8 cellular contexts compared by ENCODE assay signal in genomic region chr10:102118867-102119266, GRCh38. TPM values are rescaled to one million over a fixed set of nuclear protein-coding genes. Genes with fewer than 3 reads are reported as not detected.
DNase-seq lines count a peak whose midpoint lies in the region; ATAC-seq and TF ChIP-seq lines count a peak whose summit lies in the region.

No MANE protein-coding gene starts in this region.

- CTCF ChIA-PET in OCI-LY7 (lab: Charles Lee; ENCODE audit: unreplicated experiment): interaction anchor here (0.6 kb wide), 4 partner anchors 9 to 513 kb away, joined by 3 to 6 read pairs (median 4); no protein-coding TSS in a partner anchor

- no peak for TF ChIP-seq CTCF in OCI-LY7 (conservative IDR thresholded peaks at IDR 0.05; ENCODE audit: low read length)
- TF ChIP-seq CTCF in mesothelial cell of epicardium (IDR thresholded peaks at IDR 0.05; ENCODE audit: unreplicated experiment): no peak

- peaks cover 55% of the 10 kb centered on the region for H3K79me2 ChIP-seq in OCI-LY7 (ENCODE audit: insufficient read depth, low read depth, low read length)

- H3K4me3 ChIP-seq in OCI-LY7 (ENCODE audit: low read depth, low read length, poor library complexity, severe bottlenecking): peak overlapping the region; percentile 87

- peak; percentile 63 for DNase-seq in DMS 273 (lab: John Stamatoyannopoulos, UW; ENCODE audit: unreplicated experiment)
- no peak for DNase-seq in DMS 273 treated with DMSO at 0.1 percent for 48 hours (lab: John Stamatoyannopoulos, UW)
- DNase-seq in OCI-LY7 (ENCODE audit: low spot score): peak; percentile 70
- no peak for DNase-seq in mesothelial cell of epicardium (ENCODE audit: low spot score in 2 of 2, unreplicated experiment in 2 of 2)
- DNase-seq in ureter (ENCODE audit: low spot score): peak; percentile 61
- no peak for DNase-seq in SKM-1 (lab: John Stamatoyannopoulos, UW; ENCODE audit: unreplicated experiment)

- H3K27ac ChIP-seq in OCI-LY7 (ENCODE audit: low read depth, low read length, poor library complexity, severe bottlenecking) (peak overlapping the region; percentile 80), cingulate gyrus (ENCODE audit: low read depth, low read length) (peak overlapping the region; percentile 98)

- no peaks in the 10 kb centered on the region for H3K27me3 Mint-ChIP-seq in mesothelial cell of epicardium (ENCODE audit: low read depth)

- ATAC-seq in GM19463 (IDR thresholded peaks at IDR 0.05; ENCODE audit: unreplicated experiment): no peak

- peak overlapping the region; percentile 84 for H3K4me3 Mint-ChIP-seq in mesothelial cell of epicardium

- BruUV-seq in OCI-LY7 (replicated peaks; lab: Mats Ljungman, UMichigan): no TSS peak

- intact Hi-C loops in OCI-LY7 (cut with micrococcal nuclease; ENCODE audit: unreplicated experiment): loop anchor here (10.0 kb wide), 1 partner anchor 596 kb away; the partner anchor contains the start of genes ARL3 and SFXN2

- H3K4me2 ChIP-seq in OCI-LY7 (ENCODE audit: low read length): peak overlapping the region; percentile 79

- no peaks in the 10 kb centered on the region for H3K36me3 Mint-ChIP-seq in mesothelial cell of epicardium

- H2AFZ ChIP-seq in OCI-LY7 (ENCODE audit: low read length): no peak overlapping the region

- H3K27ac Mint-ChIP-seq in mesothelial cell of epicardium: peak overlapping the region; percentile 95

- no peaks in the 10 kb centered on the region for H3K9me3 Mint-ChIP-seq in mesothelial cell of epicardium

- no peaks in the 10 kb centered on the region for H3K9me2 ChIP-seq in OCI-LY7 (ENCODE audit: insufficient read depth, low read length)

- peaks cover 57% of the 10 kb centered on the region for H3K4me1 ChIP-seq in OCI-LY7 (ENCODE audit: insufficient read depth, low read length, poor library complexity, severe bottlenecking)

- H4K20me1 ChIP-seq in OCI-LY7 (ENCODE audit: insufficient read depth, low read length): peaks cover 3% of the 10 kb centered on the region

- H3K9me3 ChIP-seq in OCI-LY7 (ENCODE audit: low read length): no peaks in the 10 kb centered on the region

- POLR2A ChIA-PET in OCI-LY7 (lab: Charles Lee): interaction anchor here (0.5 to 1.3 kb wide), 11 partner anchors 10 to 1854 kb away, joined by 3 to 5 read pairs (median 3); partner anchors contain the start of gene NOLC1

- peaks cover 64% of the 10 kb centered on the region for H3K4me1 Mint-ChIP-seq in mesothelial cell of epicardium

- H3K36me3 ChIP-seq in OCI-LY7 (ENCODE audit: insufficient read depth, low read length): no peaks in the 10 kb centered on the region

RNA-seq across cellular contexts. Expression of gene LDB1, which starts 1.3 kb away (rescaled TPM):
- 50.8 and 58.6 TPM in 2 replicates for total RNA-seq in OCI-LY7 (2014; rRNA removed; shearing (Covaris generic))
- 60.9 and 64.8 TPM in 2 replicates for total RNA-seq in OCI-LY7 (2022)
- 178 to 185 TPM (median 183 TPM) in 3 replicates for total RNA-seq in mesothelial cell of epicardium
- total RNA-seq in ureter: 82.4 TPM

RNA-seq across cellular contexts. Expression of gene PPRC1, which starts 14.0 kb away (rescaled TPM):
- total RNA-seq in OCI-LY7 (2014; rRNA removed; shearing (Covaris generic)): 29.8 and 47.1 TPM in 2 replicates
- 70.0 and 77.2 TPM in 2 replicates for total RNA-seq in OCI-LY7 (2022)
- 62.6 to 65.0 TPM (median 64.9 TPM) in 3 replicates for total RNA-seq in mesothelial cell of epicardium
- 59.4 TPM for total RNA-seq in ureter

RNA-seq across cellular contexts. Expression of gene NOLC1, which starts 33.3 kb away (rescaled TPM):
- 93.5 and 120 TPM in 2 replicates for total RNA-seq in OCI-LY7 (2014; rRNA removed; shearing (Covaris generic))
- total RNA-seq in OCI-LY7 (2022) (131 and 152 TPM in 2 replicates), mesothelial cell of epicardium (65.5 to 75.2 TPM (median 69.9 TPM) in 3 replicates), ureter (92.1 TPM)

RNA-seq across cellular contexts. Expression of gene HPS6, which starts 53.7 kb away (rescaled TPM):
- total RNA-seq in OCI-LY7 (2014; rRNA removed; shearing (Covaris generic)): 23.8 and 28.2 TPM in 2 replicates
- total RNA-seq in OCI-LY7 (2022) (19.2 and 21.7 TPM in 2 replicates), mesothelial cell of epicardium (14.2 to 15.2 TPM (median 14.5 TPM) in 3 replicates), ureter (16.0 TPM)

Comparison
In these comparisons a context has a peak if more than half of its experiments do, and no peak if none do; other contexts are left out.
1. DNase-seq: peak in DMS 273 (single experiment), OCI-LY7 (single experiment) and ureter (single experiment); none in DMS 273 treated with DMSO at 0.1 percent for 48 hours (single experiment), mesothelial cell of epicardium (0 of 2) and SKM-1 (single experiment).